Comparison of ENCODE assay signal across 8 cellular contexts in the genomic region with DNA sequence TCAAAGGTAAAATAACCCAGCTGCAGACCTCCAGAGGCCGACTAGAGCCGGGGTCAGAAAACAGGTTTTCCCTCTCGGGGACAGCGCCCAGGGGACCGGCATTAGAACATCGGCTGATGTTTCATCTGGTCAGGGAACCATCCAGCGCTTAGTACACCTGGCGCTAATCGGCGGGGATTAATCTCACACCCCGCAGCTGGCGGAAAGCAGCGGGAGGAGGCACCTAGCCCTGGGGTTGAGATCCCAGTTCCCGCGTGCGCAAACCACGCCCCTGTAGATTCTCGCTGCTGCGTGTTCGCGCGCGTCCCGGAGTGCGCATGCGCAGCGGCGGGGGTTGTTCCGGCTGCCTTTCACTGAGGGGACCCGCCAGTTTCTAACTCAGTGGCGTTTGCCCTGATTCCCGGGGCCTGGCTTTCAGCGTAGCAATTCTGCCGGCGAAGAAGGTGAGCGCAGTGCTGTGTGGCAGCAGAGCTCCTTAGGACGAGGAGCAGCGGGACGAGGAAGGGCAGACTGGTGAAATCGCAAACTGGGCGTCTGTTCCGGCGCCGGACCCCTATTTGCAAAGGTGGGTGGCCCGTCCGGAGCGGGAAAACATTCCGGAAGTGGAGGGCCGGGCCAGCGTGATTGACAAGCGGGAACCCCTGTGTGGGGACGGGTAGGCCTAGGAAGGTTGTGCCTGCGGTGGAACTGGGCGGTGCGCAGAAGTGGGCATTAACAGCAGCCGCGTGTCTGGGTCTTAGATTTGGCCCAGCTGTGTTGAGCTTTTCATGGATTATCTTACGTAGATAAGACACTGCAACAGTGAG. TPM values are rescaled to one million over a fixed set of nuclear protein-coding genes. Genes with fewer than 3 reads are reported as not detected.
DNase-seq lines count a peak whose midpoint lies in the region; ATAC-seq and TF ChIP-seq lines count a peak whose summit lies in the region.
"Not testable (repeated sequence)": the region's sequence is repeated elsewhere in the genome, so short reads cannot be mapped to it uniquely, and the experiment has no call there.

A gene (plus strand): TSS at position 334 of the 806 bp plus-strand sequence. CDS start 4,534 bp downstream, outside the sequence.

- DNase-seq in AG10803 (ENCODE audit: low read depth) (peak; percentile 73), NCI-H446 treated with DMSO at 0.1 percent for 48 hours (lab: John Stamatoyannopoulos, UW) (peak; percentile 81), cerebellar cortex (ENCODE audit: low spot score) (peak; percentile 87), kidney epithelial cell (ENCODE audit: low read depth) (peak; percentile 54)
- peak; percentile 87 to 90 for DNase-seq in stimulated activated CD4-positive, alpha-beta T cell treated with anti-CD3 and anti-CD28 coated beads, Interleukin-15, amount 100 ng/mL, for 48 hours (ENCODE audit: low read depth in 2 of 2)

- not testable (repeated sequence) for H3K36me3 ChIP-seq in kidney epithelial cell (ENCODE audit: control insufficient read depth, insufficient read depth, low read length)

- not testable (repeated sequence) for H3K27me3 ChIP-seq in kidney epithelial cell (ENCODE audit: control insufficient read depth, insufficient read depth, low read length)

- ATAC-seq in GM19043 (IDR thresholded peaks at IDR 0.05; ENCODE audit: low read depth, unreplicated experiment) (peak; percentile 89), HG03354 (IDR thresholded peaks at IDR 0.05; ENCODE audit: poor library complexity, severe bottlenecking, unreplicated experiment) (peak; percentile 95)
- ATAC-seq in activated CD4-positive, CD25-positive, alpha-beta regulatory T cell treated with anti-CD3 and anti-CD28 coated beads, Interleukin-2, amount 50 U/mL, for 24 hours: peak; percentile 94 to 95

- H3K4me3 ChIP-seq in AG10803 (ENCODE audit: low read length): peak within 1 kb of the TSS; percentile 72
- peak within 1 kb of the TSS; percentile 45 for H3K4me3 ChIP-seq in kidney epithelial cell (ENCODE audit: low read depth, low read length)

- not testable (repeated sequence) for TF ChIP-seq CTCF in AG10803 (conservative IDR thresholded peaks at IDR 0.05; ENCODE audit: low read length); kidney epithelial cell (IDR thresholded peaks at IDR 0.05; ENCODE audit: insufficient read depth, low read length, poor library complexity, severe bottlenecking)

RNA-seq across cellular contexts. Expression of the gene that starts here (rescaled TPM):
- 37.3 and 38.2 TPM in 2 replicates for total RNA-seq in kidney epithelial cell

Comparison
In these comparisons a context has a peak if more than half of its experiments do, and no peak if none do; other contexts are left out.
1. Peak in every context shown above with its lines: DNase-seq, ATAC-seq and H3K4me3 ChIP-seq.